In the genomic region with DNA sequence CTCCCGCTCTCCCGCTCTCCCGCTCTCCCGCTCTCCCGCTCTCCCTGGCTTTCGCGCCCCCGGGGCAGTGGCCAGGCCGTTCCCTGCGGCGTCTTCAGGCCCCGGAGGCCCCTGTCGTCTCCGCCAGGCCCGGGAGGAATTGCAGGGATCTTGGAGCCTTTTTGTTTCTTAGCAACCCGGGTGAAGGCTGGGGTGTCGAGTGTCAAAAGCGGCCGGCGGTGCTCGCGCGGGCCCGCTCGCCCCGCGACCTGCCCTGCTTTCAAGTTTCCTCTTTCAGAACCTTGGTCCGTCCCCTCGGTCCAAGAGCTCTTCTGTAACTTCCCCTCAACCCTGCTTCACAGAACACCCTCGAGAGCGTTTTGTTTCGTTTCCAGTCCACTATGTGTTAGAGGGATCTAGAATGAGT, we compare ENCODE assay signal across 8 cellular contexts. TPM values are rescaled to one million over a fixed set of nuclear protein-coding genes. Genes with fewer than 3 reads are reported as not detected.
DNase-seq lines count a peak whose midpoint lies in the region; ATAC-seq and TF ChIP-seq lines count a peak whose summit lies in the region.

No MANE protein-coding gene starts in this region.

- peak overlapping the region; percentile 89 to 93 for H3K9ac ChIP-seq in colonic mucosa (ENCODE audit: low read depth in 2 of 2, low read length in 2 of 2)

- peak overlapping the region; percentile 97 for H3K27ac ChIP-seq in VCaP
- H3K27ac ChIP-seq in colonic mucosa: peak overlapping the region; percentile 99

- H3K27me3 ChIP-seq in colonic mucosa: no peaks in the 10 kb centered on the region

- no peaks in the 10 kb centered on the region for H3K9me3 ChIP-seq in colonic mucosa

- no peak for TF ChIP-seq CTCF in VCaP (conservative IDR thresholded peaks at IDR 0.05)
- no peak for TF ChIP-seq CTCF in colonic mucosa (IDR thresholded peaks at IDR 0.05)

- peak overlapping the region; percentile 91 for H3K4me3 ChIP-seq in colonic mucosa

- peak; percentile 76 for DNase-seq in NCI-H2227 (lab: John Stamatoyannopoulos, UW; ENCODE audit: unreplicated experiment)
- no peak for DNase-seq in NCI-H2227 treated with DMSO at 0.1 percent for 48 hours (lab: John Stamatoyannopoulos, UW)
- DNase-seq in NAMALWA (ENCODE audit: low spot score): peak; percentile 79
- DNase-seq in colonic mucosa: peak; percentile 53
- DNase-seq in kidney glomerular epithelial cell (lab: John Stamatoyannopoulos, UW): peak; percentile 18
- peak; percentile 44 for DNase-seq in stimulated activated CD4-positive, alpha-beta T cell treated with anti-CD3 and anti-CD28 coated beads, Interleukin-15, amount 100 ng/mL, for 24 hours

- peaks cover 10% of the 10 kb centered on the region for H3K4me1 ChIP-seq in colonic mucosa

- ATAC-seq in HG02571 (IDR thresholded peaks at IDR 0.05; ENCODE audit: unreplicated experiment): peak; percentile 34

- intact Hi-C loops in colonic mucosa (cut with DNase I): loop anchor here (10.0 kb wide), 1 partner anchor 148 kb away; a partner anchor contains a TSS

- no peaks in the 10 kb centered on the region for H3K36me3 ChIP-seq in colonic mucosa

RNA-seq across cellular contexts. Expression of a gene that starts 1.4 kb away (rescaled TPM):
- 10 to 100 TPM; 48.3 to 53.2 TPM for total RNA-seq in colonic mucosa
